In genomic region chr12:131102991-131103609, GRCh38 we compare ENCODE assay signal across 19 cellular contexts.
A peak's percentile ranks its signal among the peaks of the same experiment; 100 is the strongest.
DNase-seq lines count a peak whose midpoint lies in the region; ATAC-seq and TF ChIP-seq lines count a peak whose summit lies in the region.
"Had no signal": no experiment of that assay in that cellular context is flagged by ENCODE, and none has a peak within 500 bp of the region (broad histone marks: within the 10 kb centered on the region; RNA-seq: fewer than 3 reads in every experiment).

No MANE protein-coding gene starts in this region.

- no peak overlapping the region for H3K27ac Mint-ChIP-seq in activated CD8-positive, alpha-beta memory T cell treated with anti-CD3 and anti-CD28 coated beads, Interleukin-2, amount 10 ng/mL, durations not matched to agents 7 days and 5 days
- H3K27ac Mint-ChIP-seq: activated CD4-positive, alpha-beta memory T cell treated with anti-CD3 and anti-CD28 coated beads, Interleukin-2, amount 10 ng/mL, durations not matched to agents 7 days and 5 days; activated naive CD4-positive, alpha-beta T cell treated with anti-CD3 and anti-CD28 coated beads, Interleukin-2, amount 50 U/mL, for 72 hours; CD4-positive, CD25-positive, alpha-beta regulatory T cell; progenitor cell of endocrine pancreas; stimulated activated naive CD8-positive, alpha-beta T cell treated with anti-CD3 and anti-CD28 coated beads, Interleukin-15, amount 100 ng/mL, for 72 hours had no signal

- peaks cover 8% of the 10 kb centered on the region for H3K27me3 Mint-ChIP-seq in activated CD8-positive, alpha-beta memory T cell treated with anti-CD3 and anti-CD28 coated beads, Interleukin-2, amount 10 ng/mL, durations not matched to agents 7 days and 5 days
- H3K27me3 Mint-ChIP-seq: activated CD4-positive, alpha-beta memory T cell treated with anti-CD3 and anti-CD28 coated beads, Interleukin-2, amount 10 ng/mL, durations not matched to agents 7 days and 5 days; CD4-positive, CD25-positive, alpha-beta regulatory T cell had no signal

- no peaks in the 10 kb centered on the region for H3K9me3 ChIP-seq in osteoblast (ENCODE audit: low read depth, low read length)
- no peaks in the 10 kb centered on the region for H3K9me3 ChIP-seq in PC-3 (ENCODE audit: low read length)

- ATAC-seq in GM21825 (IDR thresholded peaks at IDR 0.05; ENCODE audit: unreplicated experiment) (peak; percentile 42), GM21367 (IDR thresholded peaks at IDR 0.05; ENCODE audit: unreplicated experiment) (no peak), PC-3 (no peak), GM18517 (IDR thresholded peaks at IDR 0.05; ENCODE audit: unreplicated experiment) (no peak)
- ATAC-seq in activated CD8-positive, alpha-beta memory T cell treated with anti-CD3 and anti-CD28 coated beads, Interleukin-2, amount 10 ng/mL, durations not matched to agents 7 days and 5 days: no peak
- ATAC-seq: activated naive CD4-positive, alpha-beta T cell treated with anti-CD3 and anti-CD28 coated beads, Interleukin-2, amount 50 U/mL, for 72 hours; esophagus mucosa; stimulated activated naive CD8-positive, alpha-beta T cell treated with anti-CD3 and anti-CD28 coated beads, Interleukin-15, amount 100 ng/mL, for 72 hours had no signal

- intact Hi-C loops in PC-3 (cut with micrococcal nuclease): no loop called here

- in situ Hi-C loops in GM13977 (cut with MboI; ENCODE audit: low pct_unique_long_range_greater_than_20kb, low sequenced_read_pairs, unreplicated experiment): no loop called here

- no peaks in the 10 kb centered on the region for H3K36me3 ChIP-seq in osteoblast (ENCODE audit: insufficient read depth, low read length)
- H3K36me3 ChIP-seq in PC-3 (ENCODE audit: low read depth, low read length): no peaks in the 10 kb centered on the region

- H3K27me3 ChIP-seq in osteoblast (ENCODE audit: insufficient read depth, low read length): no peaks in the 10 kb centered on the region
- peaks cover 63% of the 10 kb centered on the region for H3K27me3 ChIP-seq in PC-3 (ENCODE audit: low read length)

- H3K9me2 ChIP-seq in PC-3 (replicated peaks; ENCODE audit: low read length): no peaks in the 10 kb centered on the region

- TF ChIP-seq CTCF in GM13977 (IDR thresholded peaks at IDR 0.05; ENCODE audit: extremely low read depth, insufficient read depth, missing control alignments): no peak
- TF ChIP-seq CTCF in osteoblast (IDR thresholded peaks at IDR 0.05; ENCODE audit: extremely low read depth, low read depth, low read length): no peak
- no peak for TF ChIP-seq CTCF in PC-3 (conservative IDR thresholded peaks at IDR 0.05; ENCODE audit: low read depth, low read length)

- BruUV-seq in PC-3 (replicated peaks; lab: Mats Ljungman, UMichigan): no TSS peak

- no peak overlapping the region for H3K4me2 ChIP-seq in osteoblast (ENCODE audit: insufficient read depth, low read length)
- H3K4me2 ChIP-seq in PC-3 (ENCODE audit: low read length): no peak overlapping the region

- no peak overlapping the region for H3K4me3 ChIP-seq in osteoblast (ENCODE audit: insufficient read depth, low read length)
- no peak overlapping the region for H3K4me3 ChIP-seq in PC-3 (ENCODE audit: low read length)
- H3K4me3 ChIP-seq: GM23248 had no signal

- POLR2A ChIA-PET in PC-3 (lab: Charles Lee; ENCODE audit: unreplicated experiment): no interaction called here

- H3K4me1 Mint-ChIP-seq in activated CD8-positive, alpha-beta memory T cell treated with anti-CD3 and anti-CD28 coated beads, Interleukin-2, amount 10 ng/mL, durations not matched to agents 7 days and 5 days: peaks cover 18% of the 10 kb centered on the region

- peak; percentile 72 for DNase-seq in GM13977 (ENCODE audit: low spot score)
- peak; percentile 34 for DNase-seq in activated CD8-positive, alpha-beta memory T cell treated with anti-CD3 and anti-CD28 coated beads, Interleukin-2, amount 10 ng/mL, durations not matched to agents 7 days and 5 days
- DNase-seq in osteoblast (ENCODE audit: insufficient read length, low spot score, missing footprints): peak; percentile 56
- no peak for DNase-seq in NCI-H2196 (lab: John Stamatoyannopoulos, UW; ENCODE audit: unreplicated experiment)
- no peak for DNase-seq in PC-3
- DNase-seq: activated CD4-positive, alpha-beta memory T cell treated with anti-CD3 and anti-CD28 coated beads, Interleukin-2, amount 10 ng/mL, durations not matched to agents 7 days and 5 days; CD4-positive, CD25-positive, alpha-beta regulatory T cell; GM23248; IMR-90; NCI-H187 treated with DMSO at 0.1 percent for 48 hours; stimulated activated CD4-positive, alpha-beta T cell treated with anti-CD3 and anti-CD28 coated beads, Interleukin-4, amount 100 ng/mL, for 4 hours; stimulated activated naive CD8-positive, alpha-beta T cell treated with anti-CD3 and anti-CD28 coated beads, Interleukin-15, amount 100 ng/mL, for 72 hours; T-helper 2 cell had no signal

- H3K9me3 Mint-ChIP-seq in activated CD8-positive, alpha-beta memory T cell treated with anti-CD3 and anti-CD28 coated beads, Interleukin-2, amount 10 ng/mL, durations not matched to agents 7 days and 5 days (ENCODE audit: low read depth): no peaks in the 10 kb centered on the region
- H3K9me3 Mint-ChIP-seq: activated CD4-positive, alpha-beta memory T cell treated with anti-CD3 and anti-CD28 coated beads, Interleukin-2, amount 10 ng/mL, durations not matched to agents 7 days and 5 days; activated naive CD4-positive, alpha-beta T cell treated with anti-CD3 and anti-CD28 coated beads, Interleukin-2, amount 50 U/mL, for 72 hours; CD4-positive, CD25-positive, alpha-beta regulatory T cell; stimulated activated naive CD8-positive, alpha-beta T cell treated with anti-CD3 and anti-CD28 coated beads, Interleukin-15, amount 100 ng/mL, for 72 hours had no signal

- CTCF ChIA-PET in activated CD8-positive, alpha-beta memory T cell treated with anti-CD3 and anti-CD28 coated beads, Interleukin-2, amount 10 ng/mL, durations not matched to agents 7 days and 5 days (lab: Charles Lee): interaction anchor here (3.0 to 5.2 kb wide), 2 partner anchors 10 to 30 kb away, joined by 16 to 98 read pairs; no protein-coding TSS in a partner anchor
- CTCF ChIA-PET in PC-3 (lab: Charles Lee): no interaction called here

- H3K4me1 ChIP-seq in osteoblast (ENCODE audit: insufficient read depth, low read length) (no peaks in the 10 kb centered on the region), PC-3 (ENCODE audit: insufficient read depth, low read length) (no peaks in the 10 kb centered on the region)

- no peaks in the 10 kb centered on the region for H3F3A ChIP-seq in PC-3 (ENCODE audit: low read length, unreplicated experiment)

- no peaks in the 10 kb centered on the region for H3K79me2 ChIP-seq in osteoblast (ENCODE audit: insufficient read depth, low read length)
- no peaks in the 10 kb centered on the region for H3K79me2 ChIP-seq in PC-3 (ENCODE audit: low read length)

- H3K36me3 Mint-ChIP-seq in activated CD8-positive, alpha-beta memory T cell treated with anti-CD3 and anti-CD28 coated beads, Interleukin-2, amount 10 ng/mL, durations not matched to agents 7 days and 5 days: no peaks in the 10 kb centered on the region
- H3K36me3 Mint-ChIP-seq: activated naive CD4-positive, alpha-beta T cell treated with anti-CD3 and anti-CD28 coated beads, Interleukin-2, amount 50 U/mL, for 72 hours; CD4-positive, CD25-positive, alpha-beta regulatory T cell had no signal

- H2AFZ ChIP-seq in osteoblast (ENCODE audit: low read length): no peak overlapping the region
- H2AFZ ChIP-seq in PC-3 (ENCODE audit: low read length): no peak overlapping the region
- H2AFZ ChIP-seq: GM23248 had no signal

- H3K9ac ChIP-seq in PC-3 (ENCODE audit: low read length): no peak overlapping the region
- H3K9ac ChIP-seq: GM23248 had no signal

- H3K27ac ChIP-seq in osteoblast (ENCODE audit: low read depth, low read length): no peak overlapping the region
- H3K27ac ChIP-seq in PC-3 (ENCODE audit: low read length): no peak overlapping the region
- H3K27ac ChIP-seq: GM23248 had no signal

- no peak overlapping the region for H3K4me3 Mint-ChIP-seq in activated CD8-positive, alpha-beta memory T cell treated with anti-CD3 and anti-CD28 coated beads, Interleukin-2, amount 10 ng/mL, durations not matched to agents 7 days and 5 days
- H3K4me3 Mint-ChIP-seq: activated CD4-positive, alpha-beta memory T cell treated with anti-CD3 and anti-CD28 coated beads, Interleukin-2, amount 10 ng/mL, durations not matched to agents 7 days and 5 days; CD4-positive, CD25-positive, alpha-beta regulatory T cell; stimulated activated naive CD8-positive, alpha-beta T cell treated with anti-CD3 and anti-CD28 coated beads, Interleukin-15, amount 100 ng/mL, for 72 hours had no signal

- no peaks in the 10 kb centered on the region for H4K20me1 ChIP-seq in osteoblast (ENCODE audit: insufficient read depth, low read length)
- H4K20me1 ChIP-seq in PC-3 (ENCODE audit: low read length): no peaks in the 10 kb centered on the region

Comparison
In these comparisons a context has a peak if more than half of its experiments do, and no peak if none do; other contexts are left out.
1. DNase-seq: peak in GM13977 (single experiment), activated CD8-positive, alpha-beta memory T cell treated with anti-CD3 and anti-CD28 coated beads, Interleukin-2, amount 10 ng/mL, durations not matched to agents 7 days and 5 days (single experiment) and osteoblast (single experiment); none in NCI-H2196 (single experiment) and PC-3 (single experiment).